2 cellular contexts compared by ENCODE assay signal in genomic region chr20:62136283-62137091, GRCh38.
A peak's percentile ranks its signal among the peaks of the same experiment; 100 is the strongest.
TF ChIP-seq lines count a peak whose summit lies in the region.

No MANE protein-coding gene starts in this region.

TF ChIP-seq in HEK293, 187 proteins besides CTCF, POLR2A, EP300 and RAD21:
- TF ChIP-seq ZNF433 (tag by site-specific recombination; IDR thresholded peaks at IDR 0.05; ENCODE audit: low read depth) (no peak), ZNF341 (tag by site-specific recombination; IDR thresholded peaks at IDR 0.05; ENCODE audit: low read depth) (peak; percentile 26; the same call in 1 of the 2 replicates), ZNF639 (tag by site-specific recombination; IDR thresholded peaks at IDR 0.05) (no peak), ZNF777 (tag by site-specific recombination; IDR thresholded peaks at IDR 0.05; ENCODE audit: borderline replicate concordance) (no peak), ZNF394 (tag by site-specific recombination; IDR thresholded peaks at IDR 0.05; ENCODE audit: borderline replicate concordance) (no peak), ZNF654 (tag by site-specific recombination; IDR thresholded peaks at IDR 0.05; ENCODE audit: low read depth) (peak; percentile 70), ZNF521 (tag by site-specific recombination; IDR thresholded peaks at IDR 0.05) (no peak), PRDM1 (tag by site-specific recombination; IDR thresholded peaks at IDR 0.05) (peak; percentile 51; the same call in 1 of the 2 replicates), RBAK (tag by site-specific recombination; IDR thresholded peaks at IDR 0.05) (no peak), SCRT1 (tag by site-specific recombination; IDR thresholded peaks at IDR 0.05; ENCODE audit: borderline replicate concordance) (no peak), ZNF362 (tag by site-specific recombination; IDR thresholded peaks at IDR 0.05) (0 out of 2 replicates have a peak, but pooled peaks have one; percentile 47), KLF10 (tag by site-specific recombination; IDR thresholded peaks at IDR 0.05) (no peak)
TF ChIP-seq in HEK293: peak in this region for 4.

TF ChIP-seq in endothelial cell of umbilical vein, 7 proteins besides CTCF, POLR2A, EP300 and RAD21:
- no peak for TF ChIP-seq MYC (IDR thresholded peaks at IDR 0.05; ENCODE audit: low read depth, low read length)
- no peak for TF ChIP-seq JUN (IDR thresholded peaks at IDR 0.05; ENCODE audit: borderline replicate concordance, insufficient read depth, insufficient read length, low read depth)
- no peak for TF ChIP-seq FOS (IDR thresholded peaks at IDR 0.05; ENCODE audit: borderline replicate concordance, insufficient read depth, low read length)
- TF ChIP-seq EZH2 (IDR thresholded peaks at IDR 0.05; ENCODE audit: borderline replicate concordance, low read depth, low read length, severe bottlenecking): no peak
- TF ChIP-seq MAX (IDR thresholded peaks at IDR 0.05; ENCODE audit: insufficient read depth, insufficient read length): no peak
- no peak for TF ChIP-seq GATA2 (IDR thresholded peaks at IDR 0.05; ENCODE audit: insufficient read depth, insufficient read length, low read depth, low read length)
- no peak for TF ChIP-seq POLR2AphosphoS5 (IDR thresholded peaks at IDR 0.05; ENCODE audit: insufficient read depth, low read depth, low read length)
